In genomic region chr3:15796771-15797599, GRCh38 we compare ENCODE assay signal across 1 cellular context.
TF ChIP-seq lines count a peak whose summit lies in the region.

No MANE protein-coding gene starts in this region.

TF ChIP-seq in K562, 482 proteins besides CTCF, POLR2A, EP300 and RAD21 (continued from another document and continues in another):
- TF ChIP-seq, protein P1, sequence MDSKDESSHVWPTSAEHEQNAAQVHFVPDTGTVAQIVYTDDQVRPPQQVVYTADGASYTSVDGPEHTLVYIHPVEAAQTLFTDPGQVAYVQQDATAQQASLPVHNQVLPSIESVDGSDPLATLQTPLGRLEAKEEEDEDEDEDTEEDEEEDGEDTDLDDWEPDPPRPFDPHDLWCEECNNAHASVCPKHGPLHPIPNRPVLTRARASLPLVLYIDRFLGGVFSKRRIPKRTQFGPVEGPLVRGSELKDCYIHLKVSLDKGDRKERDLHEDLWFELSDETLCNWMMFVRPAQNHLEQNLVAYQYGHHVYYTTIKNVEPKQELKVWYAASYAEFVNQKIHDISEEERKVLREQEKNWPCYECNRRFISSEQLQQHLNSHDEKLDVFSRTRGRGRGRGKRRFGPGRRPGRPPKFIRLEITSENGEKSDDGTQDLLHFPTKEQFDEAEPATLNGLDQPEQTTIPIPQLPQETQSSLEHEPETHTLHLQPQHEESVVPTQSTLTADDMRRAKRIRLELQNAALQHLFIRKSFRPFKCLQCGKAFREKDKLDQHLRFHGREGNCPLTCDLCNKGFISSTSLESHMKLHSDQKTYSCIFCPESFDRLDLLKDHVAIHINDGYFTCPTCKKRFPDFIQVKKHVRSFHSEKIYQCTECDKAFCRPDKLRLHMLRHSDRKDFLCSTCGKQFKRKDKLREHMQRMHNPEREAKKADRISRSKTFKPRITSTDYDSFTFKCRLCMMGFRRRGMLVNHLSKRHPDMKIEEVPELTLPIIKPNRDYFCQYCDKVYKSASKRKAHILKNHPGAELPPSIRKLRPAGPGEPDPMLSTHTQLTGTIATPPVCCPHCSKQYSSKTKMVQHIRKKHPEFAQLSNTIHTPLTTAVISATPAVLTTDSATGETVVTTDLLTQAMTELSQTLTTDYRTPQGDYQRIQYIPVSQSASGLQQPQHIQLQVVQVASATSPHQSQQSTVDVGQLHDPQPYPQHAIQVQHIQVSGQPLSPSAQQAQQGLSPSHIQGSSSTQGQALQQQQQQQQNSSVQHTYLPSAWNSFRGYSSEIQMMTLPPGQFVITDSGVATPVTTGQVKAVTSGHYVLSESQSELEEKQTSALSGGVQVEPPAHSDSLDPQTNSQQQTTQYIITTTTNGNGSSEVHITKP (IDR thresholded peaks at IDR 0.05; ENCODE audit: partially characterized antibody): no peak
- TF ChIP-seq ZNF212 (CRISPR knock-in tag; IDR thresholded peaks at IDR 0.05) (0 out of 2 replicates have a peak, but pooled peaks have one; percentile 56), HSF4 (CRISPR knock-in tag; IDR thresholded peaks at IDR 0.05; ENCODE audit: borderline replicate concordance) (no peak), BRD4 (IDR thresholded peaks at IDR 0.05) (peak; percentile 30; the same call in 1 of the 2 replicates), KDM5B (IDR thresholded peaks at IDR 0.05; ENCODE audit: insufficient replicate concordance, low read depth, low read length) (no peak), ZNF696 (CRISPR knock-in tag; conservative IDR thresholded peaks at IDR 0.05) (no peak), JUND (IDR thresholded peaks at IDR 0.05; ENCODE audit: borderline replicate concordance, low read depth, low read length) (peak; percentile 63; the same call in 1 of the 2 replicates), JUND (tag; IDR thresholded peaks at IDR 0.05; ENCODE audit: borderline replicate concordance, low read depth, low read length) (no peak; the same call in 2 of the 3 replicates), NR3C1 (CRISPR knock-in tag; IDR thresholded peaks at IDR 0.05) (no peak), MED1 (CRISPR knock-in tag; IDR thresholded peaks at IDR 0.05; ENCODE audit: borderline replicate concordance) (no peak), SIRT6 (IDR thresholded peaks at IDR 0.05; ENCODE audit: low read depth, low read length) (no peak), MYBL2 (IDR thresholded peaks at IDR 0.05; ENCODE audit: low read depth) (no peak), MYBL2 (CRISPR knock-in tag; IDR thresholded peaks at IDR 0.05; ENCODE audit: borderline replicate concordance) (no peak), TAF7 (tag; IDR thresholded peaks at IDR 0.05) (no peak), NR2C1 (IDR thresholded peaks at IDR 0.05) (no peak), NR2C1 (tag; IDR thresholded peaks at IDR 0.05) (0 out of 2 replicates have a peak, but pooled peaks have one; percentile 13), ZNF124 (CRISPR knock-in tag; IDR thresholded peaks at IDR 0.05) (no peak), E2F1 (CRISPR knock-in tag; IDR thresholded peaks at IDR 0.05) (no peak), ZNF311 (CRISPR knock-in tag; IDR thresholded peaks at IDR 0.05) (no peak), RBM17 (IDR thresholded peaks at IDR 0.05; ENCODE audit: borderline replicate concordance, low read depth, low read length) (no peak), ZNF512 (tag; IDR thresholded peaks at IDR 0.05) (no peak), FOSL1 (tag; conservative IDR thresholded peaks at IDR 0.05) (peak; percentile 53), NFE2 (IDR thresholded peaks at IDR 0.05; ENCODE audit: low read depth) (no peak), TOE1 (IDR thresholded peaks at IDR 0.05; ENCODE audit: borderline replicate concordance) (no peak), TOE1 (CRISPR knock-in tag; IDR thresholded peaks at IDR 0.05; ENCODE audit: borderline replicate concordance, low read depth) (no peak), ZNF384 (IDR thresholded peaks at IDR 0.05; ENCODE audit: low read depth, low read length) (peak; percentile 93), FOXK2 (conservative IDR thresholded peaks at IDR 0.05 in 1 of 2, IDR thresholded peaks at IDR 0.05 in 1 of 2; ENCODE audit: low read depth in 2 of 2) (peak in 1 of 2 experiments; percentile 20; a peak in 1 of 4 replicates), RBM15 (IDR thresholded peaks at IDR 0.05; ENCODE audit: insufficient read depth, low read length) (no peak), EWSR1 (IDR thresholded peaks at IDR 0.05; ENCODE audit: borderline replicate concordance, low read depth, partially characterized antibody) (no peak), RBM34 (IDR thresholded peaks at IDR 0.05; ENCODE audit: borderline replicate concordance, insufficient read depth, low read length) (no peak), ZNF431 (CRISPR knock-in tag; IDR thresholded peaks at IDR 0.05) (no peak), RUNX1 (IDR thresholded peaks at IDR 0.05; ENCODE audit: low read depth) (no peak), MAFF (IDR thresholded peaks at IDR 0.05; ENCODE audit: low read length) (no peak), ZNF445 (CRISPR knock-in tag; IDR thresholded peaks at IDR 0.05; ENCODE audit: low read depth) (no peak), ZBTB8A (IDR thresholded peaks at IDR 0.05; ENCODE audit: partially characterized antibody) (no peak), HIVEP1 (CRISPR knock-in tag; IDR thresholded peaks at IDR 0.05) (no peak), TCF3 (CRISPR knock-in tag; IDR thresholded peaks at IDR 0.05) (no peak), PHF20 (IDR thresholded peaks at IDR 0.05; ENCODE audit: partially characterized antibody) (no peak), MCM5 (IDR thresholded peaks at IDR 0.05; ENCODE audit: low read depth) (no peak), RFX1 (IDR thresholded peaks at IDR 0.05) (no peak), ZNF79 (CRISPR knock-in tag; IDR thresholded peaks at IDR 0.05; ENCODE audit: low read depth) (no peak), NUFIP1 (IDR thresholded peaks at IDR 0.05; ENCODE audit: partially characterized antibody) (no peak), TAF9B (IDR thresholded peaks at IDR 0.05; ENCODE audit: partially characterized antibody) (peak; percentile 16), MAZ (CRISPR knock-in tag; conservative IDR thresholded peaks at IDR 0.05 in 1 of 2, IDR thresholded peaks at IDR 0.05 in 1 of 2) (0 out of 4 replicates have a peak, but pooled peaks of 1 of the 2 experiments have one; percentile 7), COPS2 (conservative IDR thresholded peaks at IDR 0.05) (no peak), NFATC3 (IDR thresholded peaks at IDR 0.05) (peak; percentile 22; the same call in 1 of the 2 replicates), SP2 (IDR thresholded peaks at IDR 0.05; ENCODE audit: extremely low read depth, low read depth, low read length, poor library complexity, severe bottlenecking) (no peak), ZNF699 (CRISPR knock-in tag; IDR thresholded peaks at IDR 0.05; ENCODE audit: insufficient replicate concordance) (no peak), SRSF3 (IDR thresholded peaks at IDR 0.05; ENCODE audit: insufficient read depth, low read length) (no peak), CBX8 (IDR thresholded peaks at IDR 0.05; ENCODE audit: borderline replicate concordance, extremely low read depth, low read depth, low read length, poor library complexity, severe bottlenecking) (no peak), CXXC5 (CRISPR knock-in tag; IDR thresholded peaks at IDR 0.05) (no peak), PCBP2 (IDR thresholded peaks at IDR 0.05; ENCODE audit: low read depth, low read length, poor library complexity, severe bottlenecking) (no peak), ATF1 (CRISPR knock-in tag; IDR thresholded peaks at IDR 0.05) (no peak), ATF1 (tag; IDR thresholded peaks at IDR 0.05) (no peak), HINFP (tag; conservative IDR thresholded peaks at IDR 0.05; ENCODE audit: low read depth) (no peak), ARNT (IDR thresholded peaks at IDR 0.05) (no peak), HOMEZ (CRISPR knock-in tag; IDR thresholded peaks at IDR 0.05) (no peak), OTX1 (CRISPR knock-in tag; IDR thresholded peaks at IDR 0.05) (0 out of 2 replicates have a peak, but pooled peaks have one; percentile 10), CBX5 (IDR thresholded peaks at IDR 0.05; ENCODE audit: borderline replicate concordance, low read depth) (no peak), SAFB (IDR thresholded peaks at IDR 0.05; ENCODE audit: borderline replicate concordance, low read depth, low read length) (no peak), ZBTB1 (CRISPR knock-in tag; IDR thresholded peaks at IDR 0.05; ENCODE audit: borderline replicate concordance, low read depth) (no peak), EZH2 (IDR thresholded peaks at IDR 0.05; ENCODE audit: borderline replicate concordance, low read depth, low read length) (no peak)
- TF ChIP-seq, protein P2, sequence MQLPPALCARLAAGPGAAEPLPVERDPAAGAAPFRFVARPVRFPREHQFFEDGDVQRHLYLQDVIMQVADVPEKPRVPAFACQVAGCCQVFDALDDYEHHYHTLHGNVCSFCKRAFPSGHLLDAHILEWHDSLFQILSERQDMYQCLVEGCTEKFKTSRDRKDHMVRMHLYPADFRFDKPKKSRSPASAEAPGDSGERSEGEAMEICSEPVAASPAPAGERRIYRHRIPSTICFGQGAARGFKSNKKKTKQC (CRISPR knock-in tag; IDR thresholded peaks at IDR 0.05): no peak
- TF ChIP-seq, protein P3, sequence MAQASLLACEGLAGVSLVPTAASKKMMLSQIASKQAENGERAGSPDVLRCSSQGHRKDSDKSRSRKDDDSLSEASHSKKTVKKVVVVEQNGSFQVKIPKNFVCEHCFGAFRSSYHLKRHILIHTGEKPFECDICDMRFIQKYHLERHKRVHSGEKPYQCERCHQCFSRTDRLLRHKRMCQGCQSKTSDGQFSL (CRISPR knock-in tag; IDR thresholded peaks at IDR 0.05): no peak
- TF ChIP-seq, protein P3 (tag; IDR thresholded peaks at IDR 0.05): no peak
- TF ChIP-seq, protein P4, sequence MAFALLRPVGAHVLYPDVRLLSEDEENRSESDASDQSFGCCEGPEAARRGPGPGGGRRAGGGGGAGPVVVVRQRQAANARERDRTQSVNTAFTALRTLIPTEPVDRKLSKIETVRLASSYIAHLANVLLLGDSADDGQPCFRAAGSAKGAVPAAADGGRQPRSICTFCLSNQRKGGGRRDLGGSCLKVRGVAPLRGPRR (CRISPR knock-in tag; IDR thresholded peaks at IDR 0.05): no peak
- TF ChIP-seq, protein P5, sequence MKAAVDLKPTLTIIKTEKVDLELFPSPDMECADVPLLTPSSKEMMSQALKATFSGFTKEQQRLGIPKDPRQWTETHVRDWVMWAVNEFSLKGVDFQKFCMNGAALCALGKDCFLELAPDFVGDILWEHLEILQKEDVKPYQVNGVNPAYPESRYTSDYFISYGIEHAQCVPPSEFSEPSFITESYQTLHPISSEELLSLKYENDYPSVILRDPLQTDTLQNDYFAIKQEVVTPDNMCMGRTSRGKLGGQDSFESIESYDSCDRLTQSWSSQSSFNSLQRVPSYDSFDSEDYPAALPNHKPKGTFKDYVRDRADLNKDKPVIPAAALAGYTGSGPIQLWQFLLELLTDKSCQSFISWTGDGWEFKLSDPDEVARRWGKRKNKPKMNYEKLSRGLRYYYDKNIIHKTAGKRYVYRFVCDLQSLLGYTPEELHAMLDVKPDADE (conservative IDR thresholded peaks at IDR 0.05; ENCODE audit: control insufficient read depth, low read depth, low read length): no peak
